ENCODE assay signal across 8 cellular contexts in the genomic region with DNA sequence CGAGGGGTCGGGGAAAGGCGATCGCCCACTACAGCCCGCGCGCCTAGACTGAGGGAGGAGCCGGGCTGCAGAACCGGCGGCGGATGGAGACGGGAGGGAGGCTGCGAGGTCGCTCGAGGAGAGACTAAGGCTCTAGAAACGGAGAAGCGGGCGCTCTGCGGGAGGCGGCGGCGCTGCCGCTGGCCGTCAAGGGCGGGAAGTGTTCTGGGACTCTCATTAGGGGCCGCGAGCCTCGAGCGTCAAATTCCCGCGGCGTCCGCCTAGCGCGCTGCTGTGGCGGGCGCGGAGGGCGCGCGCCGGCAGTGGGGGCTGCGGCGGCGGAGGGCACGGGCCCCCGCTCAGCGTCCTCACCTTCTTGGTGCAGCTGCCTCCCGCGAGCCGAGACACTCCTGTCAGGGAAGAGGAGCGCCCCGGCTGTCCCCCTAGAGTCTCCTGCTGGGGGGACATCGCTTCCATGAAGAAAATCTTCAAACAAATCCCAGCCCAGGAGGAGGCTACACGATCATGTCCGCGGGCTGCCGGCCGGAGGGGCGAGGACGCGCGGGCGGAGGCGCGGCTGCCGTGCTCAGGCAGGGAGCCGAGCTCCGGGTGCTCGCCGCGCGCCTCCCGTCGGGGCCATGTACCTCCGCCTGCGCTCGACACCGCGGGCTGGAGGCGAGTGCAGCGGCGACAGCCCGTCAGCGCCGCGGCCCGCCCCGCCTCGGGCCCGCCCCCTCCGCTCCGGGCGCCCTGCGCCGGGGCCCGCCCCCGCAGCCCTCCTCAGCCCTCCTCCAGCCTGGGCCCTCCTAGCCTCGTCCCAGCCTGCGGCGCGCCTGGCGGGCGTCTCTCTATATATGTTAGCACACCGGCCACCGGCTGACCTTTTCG. TPM values are rescaled to one million over a fixed set of nuclear protein-coding genes. Genes with fewer than 3 reads are reported as not detected.
A peak's percentile ranks its signal among the peaks of the same experiment; 100 is the strongest.
DNase-seq lines count a peak whose midpoint lies in the region; ATAC-seq, FAIRE-seq and TF ChIP-seq lines count a peak whose summit lies in the region.

TSS of gene ARHGAP20 (minus strand) at position 662 of the 867 bp plus-strand sequence. CDS start at position 456, 206 bp downstream.

- no peaks in the 10 kb centered on the region for H3K79me2 ChIP-seq in GM12878 (ENCODE audit: control insufficient read depth, insufficient read depth, low read length)

- no peak; the same call in 1 of the 2 replicates for TF ChIP-seq POLR2A in GM12878 (IDR thresholded peaks at IDR 0.05; ENCODE audit: low read depth, low read length)

- H4K20me1 ChIP-seq in GM12878 (ENCODE audit: control insufficient read depth, insufficient read depth): no peaks in the 10 kb centered on the region

- H3K4me3 ChIP-seq in GM12878 (0 out of 2 replicates have a peak within 1 kb of the TSS, but pooled peaks have one; percentile 27), iPS-18a (ENCODE audit: low read length) (peak within 1 kb of the TSS; percentile 63)

- H3K27me3 ChIP-seq in GM12878 (replicated peaks in 1 of 2; ENCODE audit: control insufficient read depth in 2 of 2, insufficient read depth in 2 of 2, low read length in 1 of 2) (peaks cover 11 to 12% of the 10 kb centered on the region in 2 experiments), iPS-18a (ENCODE audit: control insufficient read depth, insufficient read depth, low read length) (peaks cover 78% of the 10 kb centered on the region)

- peak within 1 kb of the TSS; percentile 57 for H2AFZ ChIP-seq in GM12878 (ENCODE audit: control insufficient read depth, low read depth, low read length)

- H3K36me3 ChIP-seq in GM12878 (ENCODE audit: control insufficient read depth in 2 of 2, insufficient read depth in 2 of 2, low read length in 1 of 2) (no peaks in the 10 kb centered on the region), iPS-18a (ENCODE audit: control insufficient read depth, low read depth, low read length) (no peaks in the 10 kb centered on the region)

- H3K4me1 ChIP-seq in GM12878 (ENCODE audit: control insufficient read depth, insufficient read depth, low read length) (no peaks in the 10 kb centered on the region), iPS-18a (ENCODE audit: control insufficient read depth, low read depth, low read length) (peaks cover 9% of the 10 kb centered on the region)

- 14% methylated on average over 71 of the region's 107 CpGs for WGBS in GM12878 (ENCODE audit: insufficient coverage, insufficient replicate concordance, low lambda C conversion rate, missing lambda C conversion rate)

- in situ Hi-C loops in GM12878 (cut with MboI): no loop called here

- TF ChIP-seq CTCF in GM12878 (IDR thresholded peaks at IDR 0.05 in 2 of 3, conservative IDR thresholded peaks at IDR 0.05 in 1 of 3; ENCODE audit: control insufficient read depth in 2 of 3, extremely low read depth in 1 of 3, insufficient read depth in 1 of 3, low read depth in 3 of 3, low read length in 3 of 3): no peak

- intact Hi-C loops in GM12878 (cut with micrococcal nuclease; ENCODE audit: unreplicated experiment): no loop called here
- intact Hi-C loops in sciatic nerve (cut with DNase I): loop anchor here (10.0 kb wide), 1 partner anchor 513 kb away; no protein-coding TSS in a partner anchor

- FAIRE-seq in GM12878 (lab: Jason Lieb, UNC): no peak

- H3K9me3 ChIP-seq in GM12878 (replicated peaks; ENCODE audit: control insufficient read depth, insufficient read depth, low read length) (no peaks in the 10 kb centered on the region), iPS-18a (ENCODE audit: control insufficient read depth, low read depth, low read length) (no peaks in the 10 kb centered on the region)

- no peak for TF ChIP-seq EP300 in GM12878 (IDR thresholded peaks at IDR 0.05; ENCODE audit: borderline replicate concordance in 1 of 2, control insufficient read depth in 1 of 2, low read depth in 2 of 2, low read length in 2 of 2)

- POLR2A ChIA-PET in GM12878 (lab: Charles Lee): no interaction called here

- TF ChIP-seq RAD21 in GM12878 (IDR thresholded peaks at IDR 0.05; ENCODE audit: insufficient read depth, low read depth, low read length): no peak

- peak within 1 kb of the TSS; percentile 69 for H3K4me2 ChIP-seq in GM12878 (ENCODE audit: control insufficient read depth, insufficient read depth)

- H3K9ac ChIP-seq in GM12878 (ENCODE audit: control insufficient read depth, insufficient read depth, low read length) (no peak within 1 kb of the TSS), iPS-18a (ENCODE audit: low read length) (no peak within 1 kb of the TSS)

- peak; percentile 81 for ATAC-seq in GM21528 (IDR thresholded peaks at IDR 0.05; ENCODE audit: low FRiP score, unreplicated experiment)
- ATAC-seq in GM12878: peak; percentile 85
- peak; percentile 93 for ATAC-seq in sciatic nerve

- RAD21 ChIA-PET in GM12878 (lab: Charles Lee; ENCODE audit: unreplicated experiment): no interaction called here

- DNase-seq in DMS153 treated with DMSO at 0.1 percent for 48 hours (lab: John Stamatoyannopoulos, UW; ENCODE audit: unreplicated experiment) (peak; percentile 45), HuH-7 (ENCODE audit: low spot score) (peak; percentile 61), SK-N-DZ (ENCODE audit: low spot score) (peak; percentile 15), GM12878 (ENCODE audit: low read depth, low spot score) (no peak), sciatic nerve (ENCODE audit: low spot score) (peak; percentile 86), NAMALWA (ENCODE audit: low spot score) (no peak)

- SMC1A ChIA-PET in GM12878 (lab: Charles Lee; ENCODE audit: uncharacterized antibody, unreplicated experiment): no interaction called here

- BruUV-seq in GM12878 (replicated peaks; lab: Mats Ljungman, UMichigan): no TSS peak

- CTCF ChIA-PET in GM12878 (lab: Yijun Ruan, JAX): no interaction called here

- H3K27ac ChIP-seq in GM12878 (ENCODE audit: control insufficient read depth, insufficient read depth) (no peak within 1 kb of the TSS), iPS-18a (ENCODE audit: low read length) (no peak within 1 kb of the TSS)

TF ChIP-seq in GM12878, 131 proteins besides CTCF, POLR2A, EP300 and RAD21 (continues in another document):
- TF ChIP-seq BCL11A (IDR thresholded peaks at IDR 0.05; ENCODE audit: low read depth, low read length) (no peak), MEF2B (IDR thresholded peaks at IDR 0.05; ENCODE audit: partially characterized antibody, poor library complexity, severe bottlenecking) (no peak), IKZF1 (conservative IDR thresholded peaks at IDR 0.05) (peak; percentile 47; the same call in 1 of the 2 replicates), SUZ12 (IDR thresholded peaks at IDR 0.05; ENCODE audit: unreplicated experiment) (peak; percentile 6), NFYA (IDR thresholded peaks at IDR 0.05; ENCODE audit: borderline replicate concordance, low read depth, low read length) (no peak), JUNB (IDR thresholded peaks at IDR 0.05) (no peak), EGR1 (IDR thresholded peaks at IDR 0.05; ENCODE audit: borderline replicate concordance in 1 of 2, low read depth in 2 of 2, low read length in 2 of 2) (peak in 1 of 2 experiments; percentile 73; a peak in 2 of 3 replicates), GABPA (IDR thresholded peaks at IDR 0.05; ENCODE audit: low read depth) (no peak), CHD1 (IDR thresholded peaks at IDR 0.05; ENCODE audit: low read depth, low read length) (no peak), SPI1 (IDR thresholded peaks at IDR 0.05; ENCODE audit: borderline replicate concordance, insufficient read depth, low read depth, low read length) (no peak)
- TF ChIP-seq, protein P1, sequence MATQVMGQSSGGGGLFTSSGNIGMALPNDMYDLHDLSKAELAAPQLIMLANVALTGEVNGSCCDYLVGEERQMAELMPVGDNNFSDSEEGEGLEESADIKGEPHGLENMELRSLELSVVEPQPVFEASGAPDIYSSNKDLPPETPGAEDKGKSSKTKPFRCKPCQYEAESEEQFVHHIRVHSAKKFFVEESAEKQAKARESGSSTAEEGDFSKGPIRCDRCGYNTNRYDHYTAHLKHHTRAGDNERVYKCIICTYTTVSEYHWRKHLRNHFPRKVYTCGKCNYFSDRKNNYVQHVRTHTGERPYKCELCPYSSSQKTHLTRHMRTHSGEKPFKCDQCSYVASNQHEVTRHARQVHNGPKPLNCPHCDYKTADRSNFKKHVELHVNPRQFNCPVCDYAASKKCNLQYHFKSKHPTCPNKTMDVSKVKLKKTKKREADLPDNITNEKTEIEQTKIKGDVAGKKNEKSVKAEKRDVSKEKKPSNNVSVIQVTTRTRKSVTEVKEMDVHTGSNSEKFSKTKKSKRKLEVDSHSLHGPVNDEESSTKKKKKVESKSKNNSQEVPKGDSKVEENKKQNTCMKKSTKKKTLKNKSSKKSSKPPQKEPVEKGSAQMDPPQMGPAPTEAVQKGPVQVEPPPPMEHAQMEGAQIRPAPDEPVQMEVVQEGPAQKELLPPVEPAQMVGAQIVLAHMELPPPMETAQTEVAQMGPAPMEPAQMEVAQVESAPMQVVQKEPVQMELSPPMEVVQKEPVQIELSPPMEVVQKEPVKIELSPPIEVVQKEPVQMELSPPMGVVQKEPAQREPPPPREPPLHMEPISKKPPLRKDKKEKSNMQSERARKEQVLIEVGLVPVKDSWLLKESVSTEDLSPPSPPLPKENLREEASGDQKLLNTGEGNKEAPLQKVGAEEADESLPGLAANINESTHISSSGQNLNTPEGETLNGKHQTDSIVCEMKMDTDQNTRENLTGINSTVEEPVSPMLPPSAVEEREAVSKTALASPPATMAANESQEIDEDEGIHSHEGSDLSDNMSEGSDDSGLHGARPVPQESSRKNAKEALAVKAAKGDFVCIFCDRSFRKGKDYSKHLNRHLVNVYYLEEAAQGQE (IDR thresholded peaks at IDR 0.05; ENCODE audit: low read depth, low read length): no peak

RNA-seq across cellular contexts. Expression of gene ARHGAP20, which starts in this region (rescaled TPM):
- not detected in 2 replicates for polyA plus RNA-seq in SK-N-DZ (2014; cell fraction: cytosol; rRNA removed)
- 0.02 TPM in 1 of 2 replicates, not detected in the other for polyA plus RNA-seq in SK-N-DZ (2014; cell fraction: nucleus; rRNA removed)
- not detected in 2 replicates for total RNA-seq in GM12878 (2013; cell fraction: nucleolus; rRNA removed)
- total RNA-seq in GM12878 (2014; rRNA removed) (under 0.01 TPM in 1 of 2 replicates, not detected in the other), GM12878 (2014; rRNA removed; fragmentation: Illumina TruSeq; extraction: Trizol) (not detected in 2 replicates), GM12878 (2021) (not detected in 2 replicates), sciatic nerve (7.7 TPM)
- polyA plus RNA-seq in GM12878 (2011; ENCODE audit: low read depth): not detected
- polyA plus RNA-seq in GM12878 (2011; rRNA removed) (not detected in 2 replicates), GM12878 (2014; fragmentation: Illumina TruSeq; extraction: Trizol) (0.01 TPM in 1 of 2 replicates, not detected in the other), GM12878 (2014; fragmentation: Nextera tagmentation; extraction: Ambion mirVana) (not detected), GM12878 (2014; rRNA removed) (not detected in 2 replicates), GM12878 (2016; fragmentation: Nextera tagmentation; extraction: Ambion mirVana) (not detected)
- not detected in 2 replicates for polyA plus RNA-seq in GM12878 (2011; cell fraction: cytosol; rRNA removed)
- polyA plus RNA-seq in GM12878 (2011; cell fraction: nucleus; rRNA removed): not detected in 2 replicates
- polyA plus RNA-seq in GM12878 (2012): 0.03 TPM in 1 of 2 replicates, not detected in the other
- not detected in 2 replicates for polyA minus RNA-seq in GM12878 (2011; rRNA and poly(A)+ RNA removed)
- not detected in 2 replicates for polyA minus RNA-seq in GM12878 (2011; cell fraction: cytosol; rRNA and poly(A)+ RNA removed)
- polyA minus RNA-seq in GM12878 (2011; cell fraction: nucleus; rRNA and poly(A)+ RNA removed): not detected in 2 replicates

Comparison
In these comparisons a context has a peak if more than half of its experiments do, and no peak if none do; other contexts are left out.
1. Peak in ATAC-seq, H3K4me3 ChIP-seq and H3K4me2 ChIP-seq in GM12878; RNA of the gene not detected or under 1 TPM.
2. DNase-seq: peak in DMS153 treated with DMSO at 0.1 percent for 48 hours (single experiment), HuH-7 (single experiment), SK-N-DZ (single experiment) and sciatic nerve (single experiment); none in GM12878 (single experiment) and NAMALWA (single experiment).
3. Peak in every context shown above with its lines, with median percentiles within 50 percentile points of each other: ATAC-seq.